In the genomic region with DNA sequence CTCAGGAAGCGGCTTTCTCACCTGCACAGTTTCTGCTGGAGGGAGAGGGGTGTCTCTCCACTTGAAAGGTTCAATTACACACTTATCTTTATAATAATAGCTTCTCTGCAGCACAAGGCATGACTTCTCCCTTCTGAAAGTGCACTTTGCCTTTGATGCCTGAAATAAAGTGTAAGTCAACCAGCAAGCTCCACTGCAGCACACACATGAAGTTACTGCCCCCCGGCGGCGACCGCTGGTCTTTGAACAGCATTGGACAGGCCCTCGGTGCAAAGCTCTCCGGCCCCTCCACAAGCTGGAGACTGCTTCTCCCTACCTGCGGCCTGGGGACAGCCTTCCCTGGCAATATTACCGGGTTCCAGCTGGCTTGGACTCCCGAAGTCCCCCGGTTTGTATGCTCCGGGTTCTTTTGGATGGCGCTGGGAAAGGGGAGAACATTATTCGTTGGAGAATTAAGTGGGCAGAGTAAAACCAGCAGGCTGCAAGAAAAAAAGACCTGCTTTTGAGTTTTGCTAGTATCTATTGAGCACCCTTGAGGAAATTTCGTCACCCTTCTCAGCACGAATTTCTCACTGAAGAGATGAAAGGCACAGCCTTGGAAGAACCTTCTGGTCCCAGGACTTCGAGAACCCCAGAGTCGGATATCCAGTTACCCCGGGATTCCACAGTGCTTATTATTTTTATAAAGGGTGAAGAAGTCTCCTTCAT, we compare ENCODE assay signal across 8 cellular contexts. TPM values are rescaled to one million over a fixed set of nuclear protein-coding genes. Genes with fewer than 3 reads are reported as not detected.
DNase-seq lines count a peak whose midpoint lies in the region; ATAC-seq, FAIRE-seq and TF ChIP-seq lines count a peak whose summit lies in the region.

No MANE protein-coding gene starts in this region.

- peak; percentile 23 for DNase-seq in 8988T
- DNase-seq in GM18507 (ENCODE audit: extremely low spot score, insufficient read length, low read depth) = peak; percentile 39
- peak; percentile 77 for DNase-seq in NB4 (ENCODE audit: low read depth)
- DNase-seq in SKM-1 (lab: John Stamatoyannopoulos, UW; ENCODE audit: unreplicated experiment) = peak; percentile 45
- peak in 1 of 2 donors; percentile 73 for DNase-seq in activated naive CD4-positive, alpha-beta T cell treated with anti-CD3 and anti-CD28 coated beads, Interleukin-2, amount 50 U/mL, for 72 hours (ENCODE audit: low spot score in 2 of 2)
- DNase-seq in Right ventricle myocardium inferior (ENCODE audit: missing footprints) = peak; percentile 92
- DNase-seq in posterior vena cava (ENCODE audit: low spot score) = peak; percentile 94
- peak; percentile 54 for DNase-seq in urothelium cell line (ENCODE audit: low spot score)

- TF ChIP-seq POLR2A in NB4 (IDR thresholded peaks at IDR 0.05; ENCODE audit: extremely low read depth, insufficient read length) = no peak

- ATAC-seq in activated naive CD4-positive, alpha-beta T cell treated with anti-CD3 and anti-CD28 coated beads, Interleukin-2, amount 50 U/mL, for 72 hours = peak; percentile 81 to 86
- ATAC-seq in Right ventricle myocardium inferior = peak; percentile 91

- peak; percentile 61 for TF ChIP-seq CTCF in NB4 (IDR thresholded peaks at IDR 0.05; ENCODE audit: low read depth, low read length)

- no peaks in the 10 kb centered on the region for H3K36me3 Mint-ChIP-seq in activated naive CD4-positive, alpha-beta T cell treated with anti-CD3 and anti-CD28 coated beads, Interleukin-2, amount 50 U/mL, for 72 hours

- H3K9me3 Mint-ChIP-seq in activated naive CD4-positive, alpha-beta T cell treated with anti-CD3 and anti-CD28 coated beads, Interleukin-2, amount 50 U/mL, for 72 hours = no peaks in the 10 kb centered on the region

- no peak overlapping the region for H3K4me3 ChIP-seq in NB4 (ENCODE audit: low read depth, low read length)

- no peak overlapping the region for H3K27ac Mint-ChIP-seq in activated naive CD4-positive, alpha-beta T cell treated with anti-CD3 and anti-CD28 coated beads, Interleukin-2, amount 50 U/mL, for 72 hours

- intact Hi-C loops in Right ventricle myocardium inferior (cut with DNase I) (no loop called here), posterior vena cava (cut with DNase I) (no loop called here)

- FAIRE-seq in GM18507 (lab: Jason Lieb, UNC) (peak; percentile 67), urothelium cell line (lab: Jason Lieb, UNC) (no peak)

RNA-seq across cellular contexts. Expression of gene RCAN1, which starts 11.8 kb away (rescaled TPM):
- total RNA-seq in activated naive CD4-positive, alpha-beta T cell treated with anti-CD3 and anti-CD28 coated beads, Interleukin-2, amount 50 U/mL, for 72 hours = 1 to 10 TPM; 2.9 to 7.4 TPM
- 36.5 TPM for total RNA-seq in Right ventricle myocardium inferior
- 100 to 1,000 TPM in 1 of 2 donors, 10 to 100 TPM in 1; 59.6 to 180 TPM for total RNA-seq in posterior vena cava
